Comparison of ENCODE assay signal across 1 cellular context in genomic region chr19:1247747-1248453, GRCh38.
A peak's percentile ranks its signal among the peaks of the same experiment; 100 is the strongest.
TF ChIP-seq lines count a peak whose summit lies in the region.

No MANE protein-coding gene starts in this region.

TF ChIP-seq in K562, 482 proteins besides CTCF, POLR2A, EP300 and RAD21 (continued from another document and continues in another):
- TF ChIP-seq AFF4 (CRISPR knock-in tag; IDR thresholded peaks at IDR 0.05) (0 out of 2 replicates have a peak, but pooled peaks have one; percentile 43), NCOA2 (IDR thresholded peaks at IDR 0.05; ENCODE audit: partially characterized antibody in 2 of 2) (no peak), NRF1 (conservative IDR thresholded peaks at IDR 0.05 in 1 of 2, IDR thresholded peaks at IDR 0.05 in 1 of 2) (no peak), BCLAF1 (IDR thresholded peaks at IDR 0.05; ENCODE audit: borderline replicate concordance in 1 of 2, control insufficient read depth in 1 of 2, low read depth in 2 of 2, low read length in 1 of 2) (no peak), DIDO1 (tag; IDR thresholded peaks at IDR 0.05; ENCODE audit: low read depth) (no peak), TARDBP (IDR thresholded peaks at IDR 0.05) (peak; percentile 59; the same call in 1 of the 2 replicates), MECOM (CRISPR knock-in tag; IDR thresholded peaks at IDR 0.05) (no peak), MIER1 (IDR thresholded peaks at IDR 0.05; ENCODE audit: low read depth) (no peak), ZNF644 (tag; IDR thresholded peaks at IDR 0.05; ENCODE audit: low read depth) (no peak), RBM15 (IDR thresholded peaks at IDR 0.05; ENCODE audit: insufficient read depth, low read length) (no peak), USF1 (CRISPR knock-in tag; IDR thresholded peaks at IDR 0.05) (no peak), ZNF133 (CRISPR knock-in tag; IDR thresholded peaks at IDR 0.05) (no peak), HDAC2 (IDR thresholded peaks at IDR 0.05) (peak; percentile 96), ZNF695 (CRISPR knock-in tag; IDR thresholded peaks at IDR 0.05) (no peak), DEAF1 (CRISPR knock-in tag; IDR thresholded peaks at IDR 0.05) (no peak), ZNF134 (CRISPR knock-in tag; conservative IDR thresholded peaks at IDR 0.05) (no peak), FOXK1 (CRISPR knock-in tag; IDR thresholded peaks at IDR 0.05; ENCODE audit: borderline replicate concordance) (peak; percentile 83; the same call in 1 of the 2 replicates), TFAM (CRISPR knock-in tag; conservative IDR thresholded peaks at IDR 0.05) (no peak), POLR2G (IDR thresholded peaks at IDR 0.05; ENCODE audit: low read depth, low read length) (0 out of 2 replicates have a peak, but pooled peaks have one; percentile 1), NCOA1 (IDR thresholded peaks at IDR 0.05; ENCODE audit: low read depth) (no peak), MAZ (CRISPR knock-in tag; conservative IDR thresholded peaks at IDR 0.05 in 1 of 2, IDR thresholded peaks at IDR 0.05 in 1 of 2) (peak; percentile 93 to 98), TEAD2 (tag; IDR thresholded peaks at IDR 0.05) (no peak), ZKSCAN8 (CRISPR knock-in tag; IDR thresholded peaks at IDR 0.05) (no peak), TBL1XR1 (IDR thresholded peaks at IDR 0.05; ENCODE audit: low read length in 2 of 2) (no peak; a peak in 2 of 4 replicates), ZNF445 (CRISPR knock-in tag; IDR thresholded peaks at IDR 0.05; ENCODE audit: low read depth) (no peak), ZNF395 (CRISPR knock-in tag; IDR thresholded peaks at IDR 0.05) (no peak), ZNF592 (IDR thresholded peaks at IDR 0.05) (peak; percentile 67), SIRT6 (IDR thresholded peaks at IDR 0.05; ENCODE audit: low read depth, low read length) (no peak), ZNF354B (CRISPR knock-in tag; IDR thresholded peaks at IDR 0.05) (no peak), HNRNPH1 (optimal IDR thresholded peaks at IDR 0.05; ENCODE audit: low read depth, low read length) (no peak), RFX1 (IDR thresholded peaks at IDR 0.05) (no peak), CBX5 (IDR thresholded peaks at IDR 0.05; ENCODE audit: borderline replicate concordance, low read depth) (no peak), RBM17 (IDR thresholded peaks at IDR 0.05; ENCODE audit: borderline replicate concordance, low read depth, low read length) (no peak), CC2D1A (IDR thresholded peaks at IDR 0.05) (no peak; the same call in 1 of the 2 replicates), MTA3 (IDR thresholded peaks at IDR 0.05; ENCODE audit: borderline replicate concordance) (peak; percentile 83), PHF8 (IDR thresholded peaks at IDR 0.05; ENCODE audit: borderline replicate concordance, low read length) (peak; percentile 4; the same call in 1 of the 2 replicates), ID3 (CRISPR knock-in tag; IDR thresholded peaks at IDR 0.05) (no peak), ID3 (tag; IDR thresholded peaks at IDR 0.05) (peak; percentile 55; the same call in 1 of the 2 replicates), NR2C2 (CRISPR knock-in tag; IDR thresholded peaks at IDR 0.05) (no peak), NR2C2 (tag; IDR thresholded peaks at IDR 0.05) (0 out of 2 replicates have a peak, but pooled peaks have one; percentile 27), FOXA1 (IDR thresholded peaks at IDR 0.05; ENCODE audit: borderline replicate concordance) (no peak), ZNF280A (IDR thresholded peaks at IDR 0.05; ENCODE audit: low read depth, partially characterized antibody) (no peak), RCOR1 (IDR thresholded peaks at IDR 0.05; ENCODE audit: borderline replicate concordance in 1 of 2, low read depth in 2 of 2, low read length in 2 of 2) (peak; percentile 29 to 82; a peak in 3 of 4 replicates), U2AF2 (optimal IDR thresholded peaks at IDR 0.05; ENCODE audit: low read depth, low read length) (no peak), NELFE (IDR thresholded peaks at IDR 0.05; ENCODE audit: insufficient read depth, insufficient read length) (no peak), STAT5B (CRISPR knock-in tag; IDR thresholded peaks at IDR 0.05) (no peak), BCOR (IDR thresholded peaks at IDR 0.05) (peak; percentile 99), TFAP4 (CRISPR knock-in tag; IDR thresholded peaks at IDR 0.05; ENCODE audit: borderline replicate concordance) (peak; percentile 84), RBBP5 (IDR thresholded peaks at IDR 0.05; ENCODE audit: borderline replicate concordance, insufficient read depth, low read length, poor library complexity, severe bottlenecking) (no peak)
